11 cellular contexts compared by ENCODE assay signal in genomic region chr11:61472282-61472681, GRCh38. TPM values are rescaled to one million over a fixed set of nuclear protein-coding genes. Genes with fewer than 3 reads are reported as not detected.
A peak's percentile ranks its signal among the peaks of the same experiment; 100 is the strongest.
DNase-seq lines count a peak whose midpoint lies in the region; TF ChIP-seq lines count a peak whose summit lies in the region.
"Had no signal": no experiment of that assay in that cellular context is flagged by ENCODE, and none has a peak within 500 bp of the region (broad histone marks: within the 10 kb centered on the region; RNA-seq: fewer than 3 reads in every experiment).

No MANE protein-coding gene starts in this region.

- no peak overlapping the region for H3K23ac ChIP-seq in mesenchymal stem cell (ENCODE audit: low read length in 2 of 2)

- intact Hi-C loops in dendritic cell treated with granulocyte-macrophage colony-stimulating factor and Interleukin-4, amounts not matched to agents 40 ng/mL and 50 ng/mL, for 4 days (cut with micrococcal nuclease) = no loop called here

- H3K9ac ChIP-seq in mesenchymal stem cell (ENCODE audit: low read length) = peak overlapping the region; percentile 89
- H3K9ac ChIP-seq: BLaER1 had no signal

- H3K4me1 Mint-ChIP-seq in dendritic cell treated with granulocyte-macrophage colony-stimulating factor and Interleukin-4, amounts not matched to agents 40 ng/mL and 50 ng/mL, for 4 days (ENCODE audit: low read depth) = peaks cover 52% of the 10 kb centered on the region

- WGBS in mesenchymal stem cell = 95% methylated on average over 5 of the region's 5 CpGs
- 44% methylated on average over 5 of the region's 5 CpGs for WGBS in suprapubic skin

- H3K9me3 Mint-ChIP-seq in dendritic cell treated with granulocyte-macrophage colony-stimulating factor and Interleukin-4, amounts not matched to agents 40 ng/mL and 50 ng/mL, for 4 days = no peaks in the 10 kb centered on the region

- TF ChIP-seq POLR2A in suprapubic skin (IDR thresholded peaks at IDR 0.05) = no peak

- no peaks in the 10 kb centered on the region for H3K27me3 Mint-ChIP-seq in dendritic cell treated with granulocyte-macrophage colony-stimulating factor and Interleukin-4, amounts not matched to agents 40 ng/mL and 50 ng/mL, for 4 days

- H2BK5ac ChIP-seq in mesenchymal stem cell (ENCODE audit: low read depth, low read length, poor library complexity, severe bottlenecking) = no peak overlapping the region

- H2AFZ ChIP-seq in mesenchymal stem cell (ENCODE audit: low read depth, low read length) = no peak overlapping the region

- no peak overlapping the region for H3K18ac ChIP-seq in mesenchymal stem cell (ENCODE audit: low read depth in 1 of 2, low read length in 2 of 2)

- peak overlapping the region; percentile 89 for H3K27ac Mint-ChIP-seq in dendritic cell treated with granulocyte-macrophage colony-stimulating factor and Interleukin-4, amounts not matched to agents 40 ng/mL and 50 ng/mL, for 4 days

- H3K36me3 Mint-ChIP-seq in dendritic cell treated with granulocyte-macrophage colony-stimulating factor and Interleukin-4, amounts not matched to agents 40 ng/mL and 50 ng/mL, for 4 days (ENCODE audit: low read depth) = peaks cover 50% of the 10 kb centered on the region

- H3K27ac ChIP-seq in mesenchymal stem cell (ENCODE audit: low read length, poor library complexity, severe bottlenecking) = no peak overlapping the region
- peak overlapping the region; percentile 84 for H3K27ac ChIP-seq in suprapubic skin
- H3K27ac ChIP-seq: BLaER1 had no signal

- H2AK5ac ChIP-seq in mesenchymal stem cell (ENCODE audit: low read length, severe bottlenecking) = no peak overlapping the region

- no peaks in the 10 kb centered on the region for H3K9me3 ChIP-seq in mesenchymal stem cell (ENCODE audit: control insufficient read depth, low read length)
- H3K9me3 ChIP-seq in suprapubic skin = no peaks in the 10 kb centered on the region
- H3K9me3 ChIP-seq: BLaER1, mucosa of descending colon had no signal

- no peaks in the 10 kb centered on the region for H3K4me1 ChIP-seq in mesenchymal stem cell (ENCODE audit: control insufficient read depth, insufficient read depth, low read depth, low read length)
- H3K4me1 ChIP-seq in suprapubic skin = peaks cover 26% of the 10 kb centered on the region
- H3K4me1 ChIP-seq: BLaER1 had no signal

- H3K36me3 ChIP-seq in mesenchymal stem cell (ENCODE audit: control insufficient read depth in 1 of 2, insufficient read depth in 2 of 2, low read depth in 1 of 2, low read length in 2 of 2) (peaks cover 14 to 15% of the 10 kb centered on the region in 2 experiments), suprapubic skin (peaks cover 2% of the 10 kb centered on the region)

- TF ChIP-seq EP300 in suprapubic skin (IDR thresholded peaks at IDR 0.05) = no peak

- H3K27me3 ChIP-seq in mesenchymal stem cell (ENCODE audit: control insufficient read depth in 1 of 2, insufficient read depth in 1 of 2, low read length in 2 of 2) (no peaks in the 10 kb centered on the region), suprapubic skin (no peaks in the 10 kb centered on the region)
- H3K27me3 ChIP-seq: BLaER1 had no signal

- no peak for TF ChIP-seq CTCF in suprapubic skin (IDR thresholded peaks at IDR 0.05)

- no peak overlapping the region for H3K4me2 ChIP-seq in mesenchymal stem cell (ENCODE audit: low read length, poor library complexity, severe bottlenecking)
- H3K4me2 ChIP-seq: BLaER1 had no signal

- no peak overlapping the region for H2BK12ac ChIP-seq in mesenchymal stem cell (ENCODE audit: low read length in 2 of 2)

- DNase-seq in MV-4-11 (lab: John Stamatoyannopoulos, UW) (peak; percentile 28), mesenchymal stem cell (no peak), suprapubic skin (ENCODE audit: low spot score in 2 of 2) (peak; percentile 80 to 88), inferior parietal cortex (ENCODE audit: extremely low spot score) (no peak), cerebellar nuclear complex (lab: John Stamatoyannopoulos, UW) (no peak), hypothalamus (lab: John Stamatoyannopoulos, UW) (no peak)
- no peak for DNase-seq in stimulated activated naive CD4-positive, alpha-beta T cell treated with Interleukin-2 at 50 U/mL for 16 hours (lab: John Stamatoyannopoulos, UW)
- DNase-seq: NCI-H526 treated with DMSO at 0.1 percent for 48 hours had no signal

- H4K91ac ChIP-seq in mesenchymal stem cell (ENCODE audit: low read length) = no peak overlapping the region

- no peak overlapping the region for H2BK120ac ChIP-seq in mesenchymal stem cell (ENCODE audit: low read depth, low read length)

- no peak overlapping the region for H3K4ac ChIP-seq in mesenchymal stem cell (ENCODE audit: low read depth in 1 of 2, low read length in 2 of 2)

- H4K8ac ChIP-seq in mesenchymal stem cell (ENCODE audit: low read length) = no peak overlapping the region

- no peak overlapping the region for H3K14ac ChIP-seq in mesenchymal stem cell (ENCODE audit: low read length in 2 of 2)

- no peaks in the 10 kb centered on the region for H3K79me1 ChIP-seq in mesenchymal stem cell (replicated peaks; ENCODE audit: low read length, poor library complexity, severe bottlenecking)

- H2BK15ac ChIP-seq in mesenchymal stem cell (ENCODE audit: low read depth, poor library complexity, severe bottlenecking) = no peak overlapping the region

- H3K4me3 ChIP-seq in mesenchymal stem cell (ENCODE audit: insufficient read depth in 1 of 2, low read depth in 1 of 2, low read length in 2 of 2) = peak overlapping the region in 1 of 2 experiments; percentile 23
- no peak overlapping the region for H3K4me3 ChIP-seq in suprapubic skin
- H3K4me3 ChIP-seq: BLaER1, mucosa of descending colon had no signal

- H3K4me3 Mint-ChIP-seq in dendritic cell treated with granulocyte-macrophage colony-stimulating factor and Interleukin-4, amounts not matched to agents 40 ng/mL and 50 ng/mL, for 4 days = no peak overlapping the region

RNA-seq across cellular contexts. Expression of gene LRRC10B, which starts 36.3 kb away (rescaled TPM):
- polyA plus RNA-seq in mesenchymal stem cell (2013, experiment 1 of 2) = not detected
- 0.03 TPM for polyA plus RNA-seq in mesenchymal stem cell (2013, experiment 2 of 2)
- 1 to 10 TPM in 3 of 4 donors, not detected in 1; 1.1 to 2.1 (median 1.2) TPM for total RNA-seq in suprapubic skin

RNA-seq across cellular contexts. Expression of gene SDHAF2, which starts 42.4 kb away (rescaled TPM):
- polyA plus RNA-seq in mesenchymal stem cell (2013, experiment 1 of 2) = 25.6 TPM
- 27.2 TPM for polyA plus RNA-seq in mesenchymal stem cell (2013, experiment 2 of 2)
- total RNA-seq in suprapubic skin = 10 to 100 TPM; 36.6 to 53.0 (median 48.4) TPM

RNA-seq across cellular contexts. Expression of gene CPSF7, which starts 42.5 kb away (rescaled TPM):
- polyA plus RNA-seq in mesenchymal stem cell (2013, experiment 1 of 2) = 69.8 TPM
- 62.6 TPM for polyA plus RNA-seq in mesenchymal stem cell (2013, experiment 2 of 2)
- total RNA-seq in suprapubic skin = 10 to 100 TPM; 57.2 to 76.2 (median 70.7) TPM

Comparison
In these comparisons a context has a peak if more than half of its experiments do, and no peak if none do; other contexts are left out.
1. DNase-seq: peak in MV-4-11 (single experiment) and suprapubic skin (2 of 2); none in mesenchymal stem cell (single experiment), inferior parietal cortex (single experiment), cerebellar nuclear complex (0 of 2), hypothalamus (0 of 51) and stimulated activated naive CD4-positive, alpha-beta T cell treated with Interleukin-2 at 50 U/mL for 16 hours (single experiment).